In genomic region chr5:121967187-121967586, GRCh38 we compare ENCODE assay signal across 11 cellular contexts. TPM values are rescaled to one million over a fixed set of nuclear protein-coding genes. Genes with fewer than 3 reads are reported as not detected.
DNase-seq lines count a peak whose midpoint lies in the region; ATAC-seq and TF ChIP-seq lines count a peak whose summit lies in the region.
"Had no signal": no experiment of that assay in that cellular context is flagged by ENCODE, and none has a peak within 500 bp of the region (broad histone marks: within the 10 kb centered on the region; RNA-seq: fewer than 3 reads in every experiment).

No MANE protein-coding gene starts in this region.

- H3K4ac ChIP-seq in mesenchymal stem cell (ENCODE audit: low read depth in 1 of 2, low read length in 2 of 2): peak overlapping the region in 1 of 2 experiments; percentile 40

- CTCF ChIA-PET in BJ (lab: Yijun Ruan, JAX): interaction anchor here (0.7 to 1.6 kb wide), 12 partner anchors 102 to 220 kb away, joined by 3 to 10 read pairs (median 3); no protein-coding TSS in a partner anchor

- H2BK12ac ChIP-seq in mesenchymal stem cell (ENCODE audit: low read length in 2 of 2): peak overlapping the region; percentile 7

- H3K4me1 Mint-ChIP-seq in stimulated activated naive CD8-positive, alpha-beta T cell treated with anti-CD3 and anti-CD28 coated beads, Interleukin-15, amount 100 ng/mL, for 72 hours: peaks cover 52% of the 10 kb centered on the region

- no peak overlapping the region for H3K18ac ChIP-seq in mesenchymal stem cell (ENCODE audit: low read depth in 1 of 2, low read length in 2 of 2)

- H2AK5ac ChIP-seq in mesenchymal stem cell (ENCODE audit: low read length, severe bottlenecking): no peak overlapping the region

- DNase-seq in BJ (ENCODE audit: low read depth) (no peak), LNCaP clone FGC (ENCODE audit: low read depth) (no peak), cardiac fibroblast (ENCODE audit: low read depth in 2 of 2) (peak; percentile 71 to 74), mesenchymal stem cell (peak; percentile 65)
- no peak for DNase-seq in stimulated activated naive CD8-positive, alpha-beta T cell treated with anti-CD3 and anti-CD28 coated beads, Interleukin-15, amount 100 ng/mL, for 72 hours
- DNase-seq: activated T-cell treated with anti-CD3 and anti-CD28 coated beads, Interleukin-2, amount 50 U/mL, for 24 hours; effector memory CD4-positive, alpha-beta T cell; NCI-H2029 had no signal

- POLR2A ChIA-PET in BJ (lab: Charles Lee): no interaction called here

- WGBS in mesenchymal stem cell: 82% methylated on average over 5 of the region's 6 CpGs

- no peak overlapping the region for H4K91ac ChIP-seq in mesenchymal stem cell (ENCODE audit: low read length)

- H3K4me1 ChIP-seq in mesenchymal stem cell (ENCODE audit: control insufficient read depth, insufficient read depth, low read depth, low read length): no peaks in the 10 kb centered on the region

- peak overlapping the region; percentile 33 for H3K9ac ChIP-seq in mesenchymal stem cell (ENCODE audit: low read length)

- H3K27ac Mint-ChIP-seq in stimulated activated naive CD8-positive, alpha-beta T cell treated with anti-CD3 and anti-CD28 coated beads, Interleukin-15, amount 100 ng/mL, for 72 hours: no peak overlapping the region
- H3K27ac Mint-ChIP-seq: activated T-cell treated with anti-CD3 and anti-CD28 coated beads, Interleukin-2, amount 50 U/mL, for 24 hours had no signal

- no peak for ATAC-seq in HG02571 (IDR thresholded peaks at IDR 0.05; ENCODE audit: unreplicated experiment)
- ATAC-seq in GM19397 (IDR thresholded peaks at IDR 0.05; ENCODE audit: unreplicated experiment): no peak
- ATAC-seq in stimulated activated naive CD8-positive, alpha-beta T cell treated with anti-CD3 and anti-CD28 coated beads, Interleukin-15, amount 100 ng/mL, for 72 hours: no peak
- ATAC-seq in esophagus mucosa: no peak

- H4K8ac ChIP-seq in mesenchymal stem cell (ENCODE audit: low read length): no peak overlapping the region

- no peak overlapping the region for H2BK5ac ChIP-seq in mesenchymal stem cell (ENCODE audit: low read depth, low read length, poor library complexity, severe bottlenecking)

- H3K14ac ChIP-seq in mesenchymal stem cell (ENCODE audit: low read length in 2 of 2): no peak overlapping the region

- no peak overlapping the region for H2BK15ac ChIP-seq in mesenchymal stem cell (ENCODE audit: low read depth, poor library complexity, severe bottlenecking)

- H3K36me3 ChIP-seq in BJ (ENCODE audit: control insufficient read depth, insufficient read depth, low read length) (no peaks in the 10 kb centered on the region), mesenchymal stem cell (ENCODE audit: control insufficient read depth in 1 of 2, insufficient read depth in 2 of 2, low read depth in 1 of 2, low read length in 2 of 2) (no peaks in the 10 kb centered on the region)

- no peaks in the 10 kb centered on the region for H3K27me3 ChIP-seq in BJ (ENCODE audit: control insufficient read depth, insufficient read depth, low read length)
- H3K27me3 ChIP-seq in mesenchymal stem cell (ENCODE audit: control insufficient read depth in 1 of 2, insufficient read depth in 1 of 2, low read length in 2 of 2): no peaks in the 10 kb centered on the region

- no peaks in the 10 kb centered on the region for H3K9me3 Mint-ChIP-seq in stimulated activated naive CD8-positive, alpha-beta T cell treated with anti-CD3 and anti-CD28 coated beads, Interleukin-15, amount 100 ng/mL, for 72 hours

- H3K4me3 Mint-ChIP-seq in stimulated activated naive CD8-positive, alpha-beta T cell treated with anti-CD3 and anti-CD28 coated beads, Interleukin-15, amount 100 ng/mL, for 72 hours: no peak overlapping the region
- H3K4me3 Mint-ChIP-seq: activated T-cell treated with anti-CD3 and anti-CD28 coated beads, Interleukin-2, amount 50 U/mL, for 24 hours had no signal

- H2BK120ac ChIP-seq in mesenchymal stem cell (ENCODE audit: low read depth, low read length): no peak overlapping the region

- no peak overlapping the region for H3K4me3 ChIP-seq in BJ (ENCODE audit: low read depth, low read length)
- H3K4me3 ChIP-seq in LNCaP clone FGC (ENCODE audit: low read depth, low read length): no peak overlapping the region
- no peak overlapping the region for H3K4me3 ChIP-seq in cardiac fibroblast (replicated peaks in 1 of 2; ENCODE audit: low read depth in 2 of 2, low read length in 2 of 2)
- no peak overlapping the region for H3K4me3 ChIP-seq in mesenchymal stem cell (ENCODE audit: insufficient read depth in 1 of 2, low read depth in 1 of 2, low read length in 2 of 2)

- no peaks in the 10 kb centered on the region for H3K9me3 ChIP-seq in mesenchymal stem cell (ENCODE audit: control insufficient read depth, low read length)

- H3K27ac ChIP-seq in mesenchymal stem cell (ENCODE audit: low read length, poor library complexity, severe bottlenecking): no peak overlapping the region

- H3K27me3 Mint-ChIP-seq in stimulated activated naive CD8-positive, alpha-beta T cell treated with anti-CD3 and anti-CD28 coated beads, Interleukin-15, amount 100 ng/mL, for 72 hours: no peaks in the 10 kb centered on the region
- H3K27me3 Mint-ChIP-seq: activated T-cell treated with anti-CD3 and anti-CD28 coated beads, Interleukin-2, amount 50 U/mL, for 24 hours had no signal

- H3K23ac ChIP-seq in mesenchymal stem cell (ENCODE audit: low read length in 2 of 2): no peak overlapping the region

- no peak overlapping the region for H2AFZ ChIP-seq in mesenchymal stem cell (ENCODE audit: low read depth, low read length)

- no peak overlapping the region for H3K4me2 ChIP-seq in mesenchymal stem cell (ENCODE audit: low read length, poor library complexity, severe bottlenecking)

- TF ChIP-seq CTCF in BJ (IDR thresholded peaks at IDR 0.05; ENCODE audit: insufficient read depth, low read depth, low read length) (peak; percentile 35), LNCaP clone FGC (IDR thresholded peaks at IDR 0.05; ENCODE audit: control insufficient read depth, extremely low read depth, insufficient read depth) (peak; percentile 56), cardiac fibroblast (IDR thresholded peaks at IDR 0.05; ENCODE audit: low read depth, low read length) (peak; percentile 34)

- peaks cover 2% of the 10 kb centered on the region for H3K79me1 ChIP-seq in mesenchymal stem cell (replicated peaks; ENCODE audit: low read length, poor library complexity, severe bottlenecking)

RNA-seq across cellular contexts. Expression of gene SRFBP1, which starts 5.4 kb away (rescaled TPM):
- 1.7 and 3.5 TPM in 2 replicates for polyA plus RNA-seq in BJ (2011; rRNA removed)
- polyA minus RNA-seq in BJ (2011; rRNA and poly(A)+ RNA removed): 1.5 and 1.8 TPM in 2 replicates
- 11.7 TPM for polyA plus RNA-seq in mesenchymal stem cell (2013, experiment 1 of 2)
- polyA plus RNA-seq in mesenchymal stem cell (2013, experiment 2 of 2): 12.4 TPM
- 7.9 TPM for total RNA-seq in esophagus mucosa

Comparison
In these comparisons a context has a peak if more than half of its experiments do, and no peak if none do; other contexts are left out.
1. DNase-seq: peak in cardiac fibroblast (2 of 2) and mesenchymal stem cell (single experiment); none in BJ (single experiment), LNCaP clone FGC (single experiment) and stimulated activated naive CD8-positive, alpha-beta T cell treated with anti-CD3 and anti-CD28 coated beads, Interleukin-15, amount 100 ng/mL, for 72 hours (0 of 2).
2. Peak in every context shown above with its lines, with median percentiles within 50 percentile points of each other: CTCF ChIP-seq.